Comparison of ENCODE assay signal across 10 cellular contexts in genomic region chr12:55673638-55674037, GRCh38. TPM values are rescaled to one million over a fixed set of nuclear protein-coding genes. Genes with fewer than 3 reads are reported as not detected.
DNase-seq lines count a peak whose midpoint lies in the region; ATAC-seq, FAIRE-seq and TF ChIP-seq lines count a peak whose summit lies in the region.
"Had no signal": no experiment of that assay in that cellular context is flagged by ENCODE, and none has a peak within 500 bp of the region (broad histone marks: within the 10 kb centered on the region; RNA-seq: fewer than 3 reads in every experiment).

No MANE protein-coding gene starts in this region.

- H3K36me3 Mint-ChIP-seq in endodermal cell (ENCODE audit: low read depth), result no peaks in the 10 kb centered on the region

- DNase-seq in GM18507 (ENCODE audit: extremely low spot score, insufficient read length, low read depth) (peak; percentile 43), endodermal cell (peak; percentile 18), nucleus accumbens (lab: John Stamatoyannopoulos, UW) (no peak), anterior cingulate cortex (lab: John Stamatoyannopoulos, UW) (no peak), NCI-H2227 treated with DMSO at 0.1 percent for 48 hours (lab: John Stamatoyannopoulos, UW) (no peak)
- DNase-seq in effector CD8-positive, alpha-beta T cell (lab: John Stamatoyannopoulos, UW), result no peak
- DNase-seq: substantia nigra had no signal

- no peak overlapping the region for H3K27ac Mint-ChIP-seq in endodermal cell
- H3K27ac Mint-ChIP-seq: T-helper 1 cell treated with Interleukin-12 subunit alpha and Interleukin-12 subunit beta and Interleukin-4 antibody, amounts not matched to agents 30 μg/mL and 1 μg/mL, for 36 hours had no signal

- no peaks in the 10 kb centered on the region for H3K4me1 Mint-ChIP-seq in endodermal cell

- H3K9me3 ChIP-seq in endodermal cell (ENCODE audit: control insufficient read depth, low read length), result no peaks in the 10 kb centered on the region

- no peaks in the 10 kb centered on the region for H3K9me3 Mint-ChIP-seq in endodermal cell
- H3K9me3 Mint-ChIP-seq: T-helper 1 cell treated with Interleukin-12 subunit alpha and Interleukin-12 subunit beta and Interleukin-4 antibody, amounts not matched to agents 30 μg/mL and 1 μg/mL, for 36 hours had no signal

- no peaks in the 10 kb centered on the region for H3K36me3 ChIP-seq in endodermal cell (ENCODE audit: control insufficient read depth, insufficient read depth, low read length)

- H3K27me3 ChIP-seq in endodermal cell (ENCODE audit: control insufficient read depth, insufficient read depth, low read length, poor library complexity, severe bottlenecking), result no peaks in the 10 kb centered on the region

- no peak overlapping the region for H3K4me3 ChIP-seq in endodermal cell (ENCODE audit: low read length)

- peak; percentile 98 for ATAC-seq in GM21515 (IDR thresholded peaks at IDR 0.05; ENCODE audit: unreplicated experiment)
- peak; percentile 99 for ATAC-seq in HG03432 (IDR thresholded peaks at IDR 0.05; ENCODE audit: unreplicated experiment)

- H3K9ac ChIP-seq in endodermal cell (ENCODE audit: extremely low read depth, low read length, poor library complexity, severe bottlenecking), result no peak overlapping the region

- H3K4me3 Mint-ChIP-seq in endodermal cell, result no peak overlapping the region
- H3K4me3 Mint-ChIP-seq: T-helper 1 cell treated with Interleukin-12 subunit alpha and Interleukin-12 subunit beta and Interleukin-4 antibody, amounts not matched to agents 30 μg/mL and 1 μg/mL, for 36 hours had no signal

- H3K27me3 Mint-ChIP-seq in endodermal cell (ENCODE audit: insufficient read depth), result peaks cover 17% of the 10 kb centered on the region

- H3K27ac ChIP-seq in endodermal cell (ENCODE audit: low read depth, low read length), result no peak overlapping the region

- no peak for TF ChIP-seq CTCF in endodermal cell (conservative IDR thresholded peaks at IDR 0.05)

- FAIRE-seq in GM18507 (lab: Jason Lieb, UNC), result peak; percentile 93

- no peaks in the 10 kb centered on the region for H3K4me1 ChIP-seq in endodermal cell (ENCODE audit: control insufficient read depth, insufficient read depth, low read length)

RNA-seq across cellular contexts. Expression of gene ITGA7, which starts 34.1 kb away (rescaled TPM):
- total RNA-seq in endodermal cell, result 100 to 1,000 TPM; 106 to 122 TPM
- polyA plus RNA-seq in endodermal cell (2013, experiment 1 of 2), result 77.3 TPM
- 71.6 TPM for polyA plus RNA-seq in endodermal cell (2013, experiment 2 of 2)

RNA-seq across cellular contexts. Expression of gene OR10P1, which starts 36.9 kb away (rescaled TPM):
- total RNA-seq in endodermal cell, result not detected
- not detected for polyA plus RNA-seq in endodermal cell (2013, experiment 1 of 2)
- polyA plus RNA-seq in endodermal cell (2013, experiment 2 of 2), result not detected

RNA-seq across cellular contexts. Expression of gene BLOC1S1, which starts 42.2 kb away (rescaled TPM):
- total RNA-seq in endodermal cell, result 100 to 1,000 TPM in 1 of 2 donors, 10 to 100 TPM in 1; 95.1 to 102 TPM
- polyA plus RNA-seq in endodermal cell (2013, experiment 1 of 2), result 93.0 TPM
- 94.7 TPM for polyA plus RNA-seq in endodermal cell (2013, experiment 2 of 2)

RNA-seq across cellular contexts. Expression of gene RDH5, which starts 46.6 kb away (rescaled TPM):
- 1 to 10 TPM; 4.1 to 7.4 TPM for total RNA-seq in endodermal cell
- 4.7 TPM for polyA plus RNA-seq in endodermal cell (2013, experiment 1 of 2)
- polyA plus RNA-seq in endodermal cell (2013, experiment 2 of 2), result 3.5 TPM

RNA-seq across cellular contexts. Expression of gene CD63, which starts 55.2 kb away (rescaled TPM):
- total RNA-seq in endodermal cell, result 1,000 to 10,000 TPM in 1 of 2 donors, 100 to 1,000 TPM in 1; 879 to 1,041 TPM
- 447 TPM for polyA plus RNA-seq in endodermal cell (2013, experiment 1 of 2)
- polyA plus RNA-seq in endodermal cell (2013, experiment 2 of 2), result 444 TPM

Comparison
In these comparisons a context has a peak if more than half of its experiments do, and no peak if none do; other contexts are left out.
1. DNase-seq: peak in GM18507 (single experiment) and endodermal cell (single experiment); none in nucleus accumbens (0 of 56), anterior cingulate cortex (0 of 58), effector CD8-positive, alpha-beta T cell (single experiment) and NCI-H2227 treated with DMSO at 0.1 percent for 48 hours (single experiment).